In the genomic region with DNA sequence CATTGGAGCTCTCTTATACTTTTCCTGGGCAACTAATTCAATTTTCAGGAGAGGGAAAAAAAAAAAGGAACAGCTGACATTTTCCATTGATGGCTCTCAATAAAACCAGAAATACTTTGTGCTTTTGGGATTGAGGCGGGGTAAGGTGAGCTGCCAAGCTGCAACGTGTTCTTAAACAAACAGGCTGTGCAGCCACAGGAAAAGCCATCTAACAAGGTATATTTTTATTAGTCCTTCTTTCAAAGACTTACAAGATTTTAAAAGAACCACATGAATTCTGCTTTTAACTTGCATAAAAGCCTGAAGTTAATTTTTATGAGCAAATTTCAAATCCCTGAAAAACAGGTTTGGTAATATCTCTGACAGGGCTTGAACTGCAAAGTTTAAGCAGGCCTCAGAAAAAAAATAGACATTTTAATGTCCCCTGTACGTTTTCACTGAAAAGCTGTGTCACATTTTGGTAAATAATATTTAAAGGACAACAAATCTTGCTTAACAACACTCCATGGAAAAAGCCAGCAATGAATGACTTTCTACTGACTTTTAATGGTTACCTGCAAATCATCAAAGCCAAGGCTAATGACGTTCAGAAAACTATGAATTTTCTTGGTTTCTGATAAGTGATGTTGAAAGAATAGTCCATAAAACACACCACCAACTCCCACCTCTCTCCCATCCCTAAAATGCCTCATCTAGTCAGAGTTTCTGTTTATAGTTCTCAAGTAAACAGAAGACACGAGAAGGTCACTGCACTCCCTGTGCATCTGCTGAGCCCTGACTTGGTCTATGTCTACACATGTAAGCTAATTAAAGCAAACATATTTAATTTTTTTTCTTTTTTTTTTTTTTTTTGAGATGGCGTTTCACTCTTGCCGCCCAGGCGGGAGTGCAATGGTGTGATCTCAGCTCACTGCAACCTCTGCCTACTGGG, we compare ENCODE assay signal across 17 cellular contexts.
"Had no signal": no experiment of that assay in that cellular context is flagged by ENCODE, and none has a peak within 500 bp of the region (broad histone marks: within the 10 kb centered on the region; RNA-seq: fewer than 3 reads in every experiment).

No MANE protein-coding gene starts in this region.

- H3K9me3 ChIP-seq: body of pancreas, mucosa of descending colon, pancreas, tibial nerve had no signal

- DNase-seq: activated B cell treated with CpG ODN at 0.5 μM for 24 hours; activated CD4-positive, alpha-beta T cell treated with anti-CD3 and anti-CD28 coated beads, Interleukin-2, amount 10 ng/mL, durations not matched to agents 24 days and 14 days; activated CD8-positive, alpha-beta memory T cell treated with anti-CD3 and anti-CD28 coated beads, Interleukin-2, amount 50 U/mL, for 48 hours; activated gamma-delta T cell treated with Interleukin-2 at 50 U/mL for 16 hours; amygdala; body of pancreas; central memory CD4-positive, alpha-beta T cell; effector memory CD4-positive, alpha-beta T cell; head of caudate nucleus; immature natural killer cell; mucosa of descending colon; naive thymus-derived CD4-positive, alpha-beta T cell; pancreas; stimulated activated CD4-positive, alpha-beta T cell treated with anti-CD3 and anti-CD28 coated beads, Interleukin-2, amount 100 ng/mL, for 48 hours; stimulated activated naive B cell treated with anti-CD40 and anti-IgM and Interleukin-4, amounts not matched to agents 10 μg/mL and 1 μg/mL and 100 μg/mL, for 72 hours; T-helper 17 cell had no signal

- H3K4me1 ChIP-seq: pancreas had no signal

- H3K4me3 ChIP-seq: body of pancreas, mucosa of descending colon, pancreas, tibial nerve had no signal

- H3K36me3 ChIP-seq: pancreas, tibial nerve had no signal

- H3K27ac ChIP-seq: pancreas, tibial nerve had no signal

- ATAC-seq: body of pancreas; mucosa of descending colon; naive thymus-derived CD4-positive, alpha-beta T cell; pancreas; stimulated activated naive B cell treated with anti-CD40 and anti-IgM and Interleukin-4, amounts not matched to agents 10 μg/mL and 1 μg/mL and 100 μg/mL, for 72 hours; T-helper 17 cell had no signal

- H3K27me3 ChIP-seq: body of pancreas, pancreas, tibial nerve had no signal
